ENCODE assay signal across 9 cellular contexts in the genomic region with DNA sequence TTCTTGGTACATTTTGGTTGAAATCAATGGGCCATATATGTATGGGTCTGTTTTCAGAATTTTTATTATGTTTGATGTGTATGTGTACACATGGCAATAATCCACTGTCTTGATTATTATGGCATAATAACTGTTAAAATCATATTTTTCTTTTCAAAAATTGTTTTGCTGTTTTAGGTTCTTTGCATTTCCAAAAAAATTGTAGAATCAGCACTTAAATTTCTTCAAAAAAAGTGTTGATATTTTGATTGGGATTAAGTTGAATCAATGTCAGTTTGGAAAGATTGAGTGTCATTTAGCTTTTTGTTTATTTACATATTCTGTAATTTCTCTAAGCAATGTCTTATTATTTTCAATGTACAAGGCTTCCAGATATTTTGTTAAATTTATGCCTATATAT.
"Had no signal": no experiment of that assay in that cellular context is flagged by ENCODE, and none has a peak within 500 bp of the region (broad histone marks: within the 10 kb centered on the region; RNA-seq: fewer than 3 reads in every experiment).

No MANE protein-coding gene starts in this region.

- FAIRE-seq: H1, H54, HTR-8/SVneo had no signal

- H3K9ac ChIP-seq: KMS-11 had no signal

- H3K4me2 ChIP-seq: GM23338, KMS-11 had no signal

- H3K4me3 ChIP-seq: GM23338 had no signal

- DNase-seq: H9, HCEC 1CT, Karpas-422, KBM-7 had no signal

- ATAC-seq: GM23338 had no signal

- H3K27ac ChIP-seq: KMS-11 had no signal

- H2AFZ ChIP-seq: GM23338 had no signal
